ENCODE assay signal across 3 cellular contexts in genomic region chr12:114420553-114420952, GRCh38.
TF ChIP-seq lines count a peak whose summit lies in the region.

No MANE protein-coding gene starts in this region.

TF ChIP-seq in HepG2, 621 proteins besides CTCF, POLR2A, EP300 and RAD21:
- no peak for TF ChIP-seq MAZ (IDR thresholded peaks at IDR 0.05; ENCODE audit: borderline replicate concordance, low read depth, low read length)
- no peak for TF ChIP-seq MAZ (CRISPR knock-in tag; IDR thresholded peaks at IDR 0.05; ENCODE audit: low read depth)
- TF ChIP-seq ZNF629 (CRISPR knock-in tag; conservative IDR thresholded peaks at IDR 0.05): peak; percentile 68; the same call in 1 of the 2 replicates
- no peak for TF ChIP-seq SNAPC2 (CRISPR knock-in tag; IDR thresholded peaks at IDR 0.05)

TF ChIP-seq in K562, 482 proteins besides CTCF, POLR2A, EP300 and RAD21:
- TF ChIP-seq ELF4 (CRISPR knock-in tag; IDR thresholded peaks at IDR 0.05): no peak
- peak; percentile 90 for TF ChIP-seq RBM25 (IDR thresholded peaks at IDR 0.05; ENCODE audit: low read depth, low read length, severe bottlenecking)

TF ChIP-seq in SK-N-SH treated with all-trans-retinoic acid at 6 μM for 48 hours, 23 proteins besides CTCF, POLR2A, EP300 and RAD21:
- TF ChIP-seq SNAI2 (CRISPR knock-in tag; IDR thresholded peaks at IDR 0.05) (no peak), ESRRG (CRISPR knock-in tag; IDR thresholded peaks at IDR 0.05) (no peak), CREB5 (CRISPR knock-in tag; IDR thresholded peaks at IDR 0.05; ENCODE audit: low read depth) (no peak), ZC3H10 (CRISPR knock-in tag; IDR thresholded peaks at IDR 0.05) (no peak), TCF4 (CRISPR knock-in tag; IDR thresholded peaks at IDR 0.05; ENCODE audit: borderline replicate concordance) (no peak), ZNF8 (CRISPR knock-in tag; IDR thresholded peaks at IDR 0.05) (no peak), BACH2 (CRISPR knock-in tag; IDR thresholded peaks at IDR 0.05; ENCODE audit: borderline replicate concordance) (no peak), PPARA (CRISPR knock-in tag; IDR thresholded peaks at IDR 0.05; ENCODE audit: borderline replicate concordance) (no peak), ARNTL (CRISPR knock-in tag; IDR thresholded peaks at IDR 0.05; ENCODE audit: borderline replicate concordance, low read depth) (no peak), PATZ1 (CRISPR knock-in tag; IDR thresholded peaks at IDR 0.05; ENCODE audit: borderline replicate concordance) (no peak), GLIS3 (CRISPR knock-in tag; IDR thresholded peaks at IDR 0.05) (no peak), ZNF565 (CRISPR knock-in tag; conservative IDR thresholded peaks at IDR 0.05; ENCODE audit: low read depth) (no peak), RARB (CRISPR knock-in tag; IDR thresholded peaks at IDR 0.05) (no peak), CSRNP3 (CRISPR knock-in tag; IDR thresholded peaks at IDR 0.05) (no peak)
